Comparison of ENCODE assay signal across 21 cellular contexts in genomic region chr11:45926536-45927331, GRCh38. TPM values are rescaled to one million over a fixed set of nuclear protein-coding genes. Genes with fewer than 3 reads are reported as not detected.
DNase-seq lines count a peak whose midpoint lies in the region; ATAC-seq lines count a peak whose summit lies in the region.
"Had no signal": no experiment of that assay in that cellular context is flagged by ENCODE, and none has a peak within 500 bp of the region (broad histone marks: within the 10 kb centered on the region; RNA-seq: fewer than 3 reads in every experiment).

No MANE protein-coding gene starts in this region.

- no peaks in the 10 kb centered on the region for H3K36me3 Mint-ChIP-seq in activated naive CD8-positive, alpha-beta T cell treated with anti-CD3 and anti-CD28 coated beads, Interleukin-2, amount 10 ng/mL, durations not matched to agents 7 days and 5 days
- H3K36me3 Mint-ChIP-seq in activated naive CD8-positive, alpha-beta T cell treated with anti-CD3 and anti-CD28 coated beads for 36 hours, result no peaks in the 10 kb centered on the region
- H3K36me3 Mint-ChIP-seq in IgD-negative memory B cell, result peaks cover 5% of the 10 kb centered on the region
- H3K36me3 Mint-ChIP-seq in stimulated activated naive B cell treated with anti-CD40 and anti-IgM and Interleukin-4, amounts not matched to agents 10 μg/mL and 1 μg/mL and 100 μg/mL, for 72 hours, result peaks cover 33 to 45% of the 10 kb centered on the region in 2 donors

- H3K4me3 Mint-ChIP-seq in activated naive CD8-positive, alpha-beta T cell treated with anti-CD3 and anti-CD28 coated beads, Interleukin-2, amount 10 ng/mL, durations not matched to agents 7 days and 5 days, result no peak overlapping the region
- no peak overlapping the region for H3K4me3 Mint-ChIP-seq in activated naive CD8-positive, alpha-beta T cell treated with anti-CD3 and anti-CD28 coated beads for 36 hours
- peak overlapping the region in 2 of 4 donors; percentile 26 to 43 for H3K4me3 Mint-ChIP-seq in IgD-negative memory B cell
- H3K4me3 Mint-ChIP-seq in stimulated activated naive B cell treated with anti-CD40 and anti-IgM and Interleukin-4, amounts not matched to agents 10 μg/mL and 1 μg/mL and 100 μg/mL, for 72 hours, result peak overlapping the region in 1 of 2 donors; percentile 31
- H3K4me3 Mint-ChIP-seq: nephron had no signal

- H3K4me1 Mint-ChIP-seq in activated naive CD8-positive, alpha-beta T cell treated with anti-CD3 and anti-CD28 coated beads, Interleukin-2, amount 10 ng/mL, durations not matched to agents 7 days and 5 days, result peaks cover 17% of the 10 kb centered on the region
- peaks cover 17% of the 10 kb centered on the region for H3K4me1 Mint-ChIP-seq in activated naive CD8-positive, alpha-beta T cell treated with anti-CD3 and anti-CD28 coated beads for 36 hours
- H3K4me1 Mint-ChIP-seq in IgD-negative memory B cell, result peaks cover 24 to 55% (median 34%) of the 10 kb centered on the region in 3 donors
- peaks cover 64 to 78% of the 10 kb centered on the region in 2 donors for H3K4me1 Mint-ChIP-seq in stimulated activated naive B cell treated with anti-CD40 and anti-IgM and Interleukin-4, amounts not matched to agents 10 μg/mL and 1 μg/mL and 100 μg/mL, for 72 hours

- POLR2A ChIA-PET in activated naive CD8-positive, alpha-beta T cell treated with anti-CD3 and anti-CD28 coated beads, Interleukin-2, amount 10 ng/mL, durations not matched to agents 7 days and 5 days (lab: Charles Lee), result interaction anchor here (5.5 kb wide), 1 partner anchor 9 kb away, joined by 40 read pairs; the partner anchor contains the start of gene PEX16

- DNase-seq in activated naive CD8-positive, alpha-beta T cell treated with anti-CD3 and anti-CD28 coated beads, Interleukin-2, amount 10 ng/mL, durations not matched to agents 7 days and 5 days, result peak; percentile 23
- DNase-seq in activated naive CD8-positive, alpha-beta T cell treated with anti-CD3 and anti-CD28 coated beads for 36 hours, result no peak
- DNase-seq in islet precursor cell (peak; percentile 45), T-helper 2 cell (no peak), epidermal melanocyte (ENCODE audit: insufficient read length, low spot score) (no peak)
- DNase-seq in stimulated activated naive B cell treated with anti-CD40 and anti-IgM and Interleukin-4, amounts not matched to agents 10 μg/mL and 1 μg/mL and 100 μg/mL, for 72 hours, result no peak
- DNase-seq: GOT3; mesenchymal stem cell; NCI-H1417; NCI-H524; SHP77 treated with DMSO at 0.1 percent for 48 hours; stimulated activated CD4-positive, alpha-beta T cell treated with anti-CD3 and anti-CD28 coated beads, Interleukin-4, amount 100 ng/mL, for 4 hours had no signal

- no peak for ATAC-seq in activated naive CD8-positive, alpha-beta T cell treated with anti-CD3 and anti-CD28 coated beads, Interleukin-2, amount 10 ng/mL, durations not matched to agents 7 days and 5 days (ENCODE audit: low read depth)
- no peak for ATAC-seq in stimulated activated naive B cell treated with anti-CD40 and anti-IgM and Interleukin-4, amounts not matched to agents 10 μg/mL and 1 μg/mL and 100 μg/mL, for 72 hours (replicated peaks)
- no peak for ATAC-seq in HG03196 (IDR thresholded peaks at IDR 0.05; ENCODE audit: unreplicated experiment)

- H3K27ac Mint-ChIP-seq in activated naive CD8-positive, alpha-beta T cell treated with anti-CD3 and anti-CD28 coated beads, Interleukin-2, amount 10 ng/mL, durations not matched to agents 7 days and 5 days, result peak overlapping the region; percentile 5
- H3K27ac Mint-ChIP-seq in activated naive CD8-positive, alpha-beta T cell treated with anti-CD3 and anti-CD28 coated beads for 36 hours, result no peak overlapping the region
- peak overlapping the region; percentile 39 to 80 (median 69) for H3K27ac Mint-ChIP-seq in IgD-negative memory B cell
- H3K27ac Mint-ChIP-seq in stimulated activated naive B cell treated with anti-CD40 and anti-IgM and Interleukin-4, amounts not matched to agents 10 μg/mL and 1 μg/mL and 100 μg/mL, for 72 hours, result peak overlapping the region; percentile 70
- H3K27ac Mint-ChIP-seq: activated T-helper 2 cell treated with anti-CD3 and anti-CD28 coated beads, Interferon-gamma antibody, Interleukin-2, Interleukin-4, amounts not matched to agents 10 μg/mL and 5 μg/mL and 100 μg/mL, durations not matched to agents 14 hours and 24 hours and 36 hours; nephron had no signal

- H3K9me3 Mint-ChIP-seq in activated naive CD8-positive, alpha-beta T cell treated with anti-CD3 and anti-CD28 coated beads, Interleukin-2, amount 10 ng/mL, durations not matched to agents 7 days and 5 days, result no peaks in the 10 kb centered on the region
- no peaks in the 10 kb centered on the region for H3K9me3 Mint-ChIP-seq in activated naive CD8-positive, alpha-beta T cell treated with anti-CD3 and anti-CD28 coated beads for 36 hours
- H3K9me3 Mint-ChIP-seq in IgD-negative memory B cell, result no peaks in the 10 kb centered on the region
- H3K9me3 Mint-ChIP-seq in stimulated activated naive B cell treated with anti-CD40 and anti-IgM and Interleukin-4, amounts not matched to agents 10 μg/mL and 1 μg/mL and 100 μg/mL, for 72 hours, result no peaks in the 10 kb centered on the region
- H3K9me3 Mint-ChIP-seq: activated T-helper 2 cell treated with anti-CD3 and anti-CD28 coated beads, Interferon-gamma antibody, Interleukin-2, Interleukin-4, amounts not matched to agents 10 μg/mL and 5 μg/mL and 100 μg/mL, durations not matched to agents 14 hours and 24 hours and 36 hours; nephron had no signal

- H3K27me3 Mint-ChIP-seq in activated naive CD8-positive, alpha-beta T cell treated with anti-CD3 and anti-CD28 coated beads, Interleukin-2, amount 10 ng/mL, durations not matched to agents 7 days and 5 days, result peaks cover 13% of the 10 kb centered on the region
- H3K27me3 Mint-ChIP-seq in activated naive CD8-positive, alpha-beta T cell treated with anti-CD3 and anti-CD28 coated beads for 36 hours, result peaks cover 4% of the 10 kb centered on the region
- peaks cover 3% of the 10 kb centered on the region for H3K27me3 Mint-ChIP-seq in IgD-negative memory B cell
- no peaks in the 10 kb centered on the region for H3K27me3 Mint-ChIP-seq in stimulated activated naive B cell treated with anti-CD40 and anti-IgM and Interleukin-4, amounts not matched to agents 10 μg/mL and 1 μg/mL and 100 μg/mL, for 72 hours

RNA-seq across cellular contexts. Expression of gene LARGE2, which starts 4.3 kb away (rescaled TPM):
- total RNA-seq in activated naive CD8-positive, alpha-beta T cell treated with anti-CD3 and anti-CD28 coated beads, Interleukin-2, amount 10 ng/mL, durations not matched to agents 7 days and 5 days, result 1 to 10 TPM; 2.5 to 2.7 TPM
- total RNA-seq in activated naive CD8-positive, alpha-beta T cell treated with anti-CD3 and anti-CD28 coated beads for 36 hours, result 1 to 10 TPM; 1.2 to 1.5 TPM
- 61.7 TPM for polyA plus RNA-seq in IgD-negative memory B cell
- total RNA-seq: endothelial cell of umbilical vein; fibroblast of villous mesenchyme; pulmonary artery endothelial cell; T-helper 1 cell treated with Interleukin-12 subunit alpha and Interleukin-12 subunit beta and Interleukin-4 antibody, amounts not matched to agents 30 ng/mL and 1 ng/mL, for 36 hours had no signal
- polyA plus RNA-seq: AG04450 had no signal

RNA-seq across cellular contexts. Expression of gene PEX16, which starts 9.1 kb away (rescaled TPM):
- 10 to 100 TPM; 49.4 to 61.5 TPM for total RNA-seq in activated naive CD8-positive, alpha-beta T cell treated with anti-CD3 and anti-CD28 coated beads, Interleukin-2, amount 10 ng/mL, durations not matched to agents 7 days and 5 days
- total RNA-seq in activated naive CD8-positive, alpha-beta T cell treated with anti-CD3 and anti-CD28 coated beads for 36 hours, result 10 to 100 TPM; 34.8 to 43.5 TPM
- polyA plus RNA-seq in IgD-negative memory B cell, result 73.5 TPM

RNA-seq across cellular contexts. Expression of gene FREY1, which starts 19.7 kb away (rescaled TPM):
- total RNA-seq in activated naive CD8-positive, alpha-beta T cell treated with anti-CD3 and anti-CD28 coated beads, Interleukin-2, amount 10 ng/mL, durations not matched to agents 7 days and 5 days, result 1 to 10 TPM; 3.9 TPM
- under 1 TPM; 0.60 to 0.80 TPM for total RNA-seq in activated naive CD8-positive, alpha-beta T cell treated with anti-CD3 and anti-CD28 coated beads for 36 hours
- not detected for polyA plus RNA-seq in IgD-negative memory B cell
- polyA plus RNA-seq: AG04450 had no signal

RNA-seq across cellular contexts. Expression of gene MAPK8IP1, which starts 41.3 kb away (rescaled TPM):
- under 1 TPM; 0.85 to 0.86 TPM for total RNA-seq in activated naive CD8-positive, alpha-beta T cell treated with anti-CD3 and anti-CD28 coated beads, Interleukin-2, amount 10 ng/mL, durations not matched to agents 7 days and 5 days
- under 1 TPM; 0.54 to 0.56 TPM for total RNA-seq in activated naive CD8-positive, alpha-beta T cell treated with anti-CD3 and anti-CD28 coated beads for 36 hours
- polyA plus RNA-seq in IgD-negative memory B cell, result 0.26 TPM

Comparison
In these comparisons a context has a peak if more than half of its experiments do, and no peak if none do; other contexts are left out.
1. DNase-seq: peak in activated naive CD8-positive, alpha-beta T cell treated with anti-CD3 and anti-CD28 coated beads, Interleukin-2, amount 10 ng/mL, durations not matched to agents 7 days and 5 days (single experiment) and islet precursor cell (single experiment); none in activated naive CD8-positive, alpha-beta T cell treated with anti-CD3 and anti-CD28 coated beads for 36 hours (single experiment), stimulated activated naive B cell treated with anti-CD40 and anti-IgM and Interleukin-4, amounts not matched to agents 10 μg/mL and 1 μg/mL and 100 μg/mL, for 72 hours (single experiment), T-helper 2 cell (0 of 5) and epidermal melanocyte (single experiment).